1 cellular context compared by ENCODE assay signal in genomic region chr17:51260237-51260959, GRCh38.
TF ChIP-seq lines count a peak whose summit lies in the region.

TSS of gene UTP18 (plus strand) at chr17:51260546. CDS start at chr17:51260585, 39 bp downstream.

TF ChIP-seq in HepG2, 621 proteins besides CTCF, POLR2A, EP300 and RAD21 (continued from another document and continues in another):
- peak; percentile 93 for TF ChIP-seq TFE3 (CRISPR knock-in tag; IDR thresholded peaks at IDR 0.05)
- peak; percentile 91 for TF ChIP-seq ZNF512B (CRISPR knock-in tag; IDR thresholded peaks at IDR 0.05; ENCODE audit: borderline replicate concordance)
- TF ChIP-seq REL (CRISPR knock-in tag; conservative IDR thresholded peaks at IDR 0.05) = peak; percentile 82; the same call in 1 of the 2 replicates
- no peak for TF ChIP-seq ZMYM3 (CRISPR knock-in tag; IDR thresholded peaks at IDR 0.05)
- no peak for TF ChIP-seq KDM4B (CRISPR knock-in tag; IDR thresholded peaks at IDR 0.05)
- TF ChIP-seq ZNF225 (CRISPR knock-in tag; IDR thresholded peaks at IDR 0.05) = peak; percentile 67; the same call in 1 of the 2 replicates
- TF ChIP-seq ZNF75D (CRISPR knock-in tag; IDR thresholded peaks at IDR 0.05; ENCODE audit: borderline replicate concordance) = no peak; the same call in 1 of the 2 replicates
- peak; percentile 91 for TF ChIP-seq POLR2G (IDR thresholded peaks at IDR 0.05; ENCODE audit: low read depth, low read length)
- peak; percentile 88 for TF ChIP-seq ZSCAN22 (CRISPR knock-in tag; IDR thresholded peaks at IDR 0.05)
- TF ChIP-seq ZNF589 (CRISPR knock-in tag; conservative IDR thresholded peaks at IDR 0.05) = no peak; the same call in 1 of the 2 replicates
- TF ChIP-seq FOSL1 (CRISPR knock-in tag; IDR thresholded peaks at IDR 0.05; ENCODE audit: borderline replicate concordance) = peak; percentile 53; the same call in 1 of the 2 replicates
- TF ChIP-seq STAT6 (CRISPR knock-in tag; IDR thresholded peaks at IDR 0.05; ENCODE audit: borderline replicate concordance) = peak; percentile 81; the same call in 1 of the 2 replicates
- TF ChIP-seq ZNF547 (CRISPR knock-in tag; IDR thresholded peaks at IDR 0.05) = peak; percentile 99
- peak; percentile 94; the same call in 1 of the 2 replicates for TF ChIP-seq AHR (CRISPR knock-in tag; IDR thresholded peaks at IDR 0.05)
- TF ChIP-seq TCF12 (IDR thresholded peaks at IDR 0.05) = no peak
- TF ChIP-seq TCF12 (CRISPR knock-in tag; IDR thresholded peaks at IDR 0.05) = peak; percentile 91; the same call in 1 of the 2 replicates
- no peak for TF ChIP-seq ZBTB44 (CRISPR knock-in tag; IDR thresholded peaks at IDR 0.05)
- TF ChIP-seq ZFYVE20 (CRISPR knock-in tag; IDR thresholded peaks at IDR 0.05; ENCODE audit: borderline replicate concordance, low read depth) = peak; percentile 25; the same call in 1 of the 2 replicates
- peak; percentile 76 for TF ChIP-seq AGO1 (IDR thresholded peaks at IDR 0.05; ENCODE audit: low read depth, low read length, poor library complexity, severe bottlenecking)
- TF ChIP-seq TEAD2 (CRISPR knock-in tag; IDR thresholded peaks at IDR 0.05) = peak; percentile 89; the same call in 1 of the 2 replicates
- no peak for TF ChIP-seq ARNT (IDR thresholded peaks at IDR 0.05)
- no peak for TF ChIP-seq SOX6 (IDR thresholded peaks at IDR 0.05)
- TF ChIP-seq SOX6 (CRISPR knock-in tag; IDR thresholded peaks at IDR 0.05) = peak; percentile 74
- TF ChIP-seq SOX13 (IDR thresholded peaks at IDR 0.05) = no peak
- 0 out of 4 replicates have a peak, but pooled peaks of 1 of the 2 experiments have one; percentile 4 for TF ChIP-seq SOX13 (CRISPR knock-in tag; conservative IDR thresholded peaks at IDR 0.05 in 1 of 2, IDR thresholded peaks at IDR 0.05 in 1 of 2)
- peak; percentile 59; the same call in 1 of the 2 replicates for TF ChIP-seq NR2F2 (IDR thresholded peaks at IDR 0.05; ENCODE audit: borderline replicate concordance, low read depth)
- no peak for TF ChIP-seq SRF (IDR thresholded peaks at IDR 0.05; ENCODE audit: low read depth, low read length)
- TF ChIP-seq ATAD3A (CRISPR knock-in tag; IDR thresholded peaks at IDR 0.05) = no peak
- peak; percentile 98; the same call in 1 of the 2 replicates for TF ChIP-seq SMAD9 (CRISPR knock-in tag; IDR thresholded peaks at IDR 0.05)
- TF ChIP-seq ZNF83 (CRISPR knock-in tag; IDR thresholded peaks at IDR 0.05; ENCODE audit: borderline replicate concordance) = peak; percentile 89
- 0 out of 2 replicates have a peak, but pooled peaks have one; percentile 74 for TF ChIP-seq U2AF2 (IDR thresholded peaks at IDR 0.05; ENCODE audit: low read depth, low read length)
- no peak; the same call in 1 of the 2 replicates for TF ChIP-seq ZNF12 (CRISPR knock-in tag; IDR thresholded peaks at IDR 0.05)
- peak; percentile 99 for TF ChIP-seq ZNF230 (CRISPR knock-in tag; IDR thresholded peaks at IDR 0.05)
- TF ChIP-seq KIAA2018 (CRISPR knock-in tag; IDR thresholded peaks at IDR 0.05; ENCODE audit: borderline replicate concordance) = peak; percentile 88; the same call in 1 of the 2 replicates
- no peak; the same call in 1 of the 2 replicates for TF ChIP-seq BRD4 (CRISPR knock-in tag; IDR thresholded peaks at IDR 0.05)
- peak; percentile 84; the same call in 1 of the 2 replicates for TF ChIP-seq ZNF431 (CRISPR knock-in tag; IDR thresholded peaks at IDR 0.05; ENCODE audit: borderline replicate concordance, low read depth)
- TF ChIP-seq YEATS4 (CRISPR knock-in tag; IDR thresholded peaks at IDR 0.05; ENCODE audit: borderline replicate concordance) = peak; percentile 95
- peak; percentile 88; the same call in 1 of the 2 replicates for TF ChIP-seq ZNF333 (CRISPR knock-in tag; IDR thresholded peaks at IDR 0.05; ENCODE audit: borderline replicate concordance)
- TF ChIP-seq KAT7 (CRISPR knock-in tag; IDR thresholded peaks at IDR 0.05; ENCODE audit: borderline replicate concordance) = peak; percentile 98; the same call in 1 of the 2 replicates
- no peak for TF ChIP-seq FOXA1 (IDR thresholded peaks at IDR 0.05)
- TF ChIP-seq FOXA1 (CRISPR knock-in tag; IDR thresholded peaks at IDR 0.05) = no peak
- peak; percentile 88; the same call in 1 of the 2 replicates for TF ChIP-seq KDM5B (CRISPR knock-in tag; IDR thresholded peaks at IDR 0.05; ENCODE audit: borderline replicate concordance)
- TF ChIP-seq NR2F1 (CRISPR knock-in tag; IDR thresholded peaks at IDR 0.05) = no peak
- TF ChIP-seq ZNF740 (CRISPR knock-in tag; IDR thresholded peaks at IDR 0.05) = no peak
- TF ChIP-seq ZSCAN25 (CRISPR knock-in tag; IDR thresholded peaks at IDR 0.05) = no peak; the same call in 1 of the 2 replicates
- peak; percentile 97 for TF ChIP-seq ZNF761 (CRISPR knock-in tag; conservative IDR thresholded peaks at IDR 0.05)
- no peak for TF ChIP-seq NFYC (CRISPR knock-in tag; IDR thresholded peaks at IDR 0.05)
- TF ChIP-seq ZNF484 (CRISPR knock-in tag; IDR thresholded peaks at IDR 0.05; ENCODE audit: borderline replicate concordance, low read depth) = peak; percentile 85; the same call in 1 of the 2 replicates
- peak; percentile 97 for TF ChIP-seq SAFB2 (CRISPR knock-in tag; IDR thresholded peaks at IDR 0.05; ENCODE audit: borderline replicate concordance, low read depth)
- no peak for TF ChIP-seq PHB2 (IDR thresholded peaks at IDR 0.05; ENCODE audit: partially characterized antibody)
- TF ChIP-seq KMT2A (CRISPR knock-in tag; IDR thresholded peaks at IDR 0.05) = peak; percentile 82
- no peak for TF ChIP-seq ZNF530 (CRISPR knock-in tag; IDR thresholded peaks at IDR 0.05; ENCODE audit: low read depth)
- peak; percentile 95; the same call in 1 of the 2 replicates for TF ChIP-seq ZNF678 (CRISPR knock-in tag; IDR thresholded peaks at IDR 0.05)
- TF ChIP-seq NFE2L2 (IDR thresholded peaks at IDR 0.05; ENCODE audit: low read length) = no peak
- TF ChIP-seq SP4 (CRISPR knock-in tag; IDR thresholded peaks at IDR 0.05) = peak; percentile 68
- peak; percentile 61; the same call in 1 of the 2 replicates for TF ChIP-seq SIN3A (IDR thresholded peaks at IDR 0.05; ENCODE audit: borderline replicate concordance, low read depth, low read length)
